10 cellular contexts compared by ENCODE assay signal in the genomic region with DNA sequence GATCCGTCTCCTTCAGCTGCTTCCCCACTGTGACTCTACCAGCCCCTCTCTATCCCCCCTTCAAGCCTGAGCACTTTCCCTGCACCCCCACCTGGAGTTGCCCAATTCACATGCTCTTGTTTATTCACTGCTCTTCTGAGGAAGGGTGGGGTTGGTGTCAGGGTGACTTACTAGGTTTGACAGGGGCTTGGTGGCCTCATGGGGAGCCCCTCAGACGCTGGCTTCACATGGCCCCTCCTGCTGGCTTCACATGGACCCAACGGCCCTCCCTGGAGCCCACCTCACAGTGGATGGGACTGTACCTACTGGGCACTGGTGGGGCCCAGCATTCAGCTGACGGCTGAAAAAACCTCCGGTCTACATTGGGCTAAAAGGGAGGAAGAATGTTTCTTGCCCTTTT.
"Had no signal": no experiment of that assay in that cellular context is flagged by ENCODE, and none has a peak within 500 bp of the region (broad histone marks: within the 10 kb centered on the region; RNA-seq: fewer than 3 reads in every experiment).

No MANE protein-coding gene starts in this region.

- H3K4me1 Mint-ChIP-seq: activated naive CD4-positive, alpha-beta T cell treated with anti-CD3 and anti-CD28 coated beads, Interleukin-2, amount 50 U/mL, for 24 hours had no signal

- H3K27ac Mint-ChIP-seq: activated CD4-positive, alpha-beta memory T cell treated with anti-CD3 and anti-CD28 coated beads, Interleukin-2, amount 10 ng/mL, durations not matched to agents 7 days and 5 days; activated naive CD4-positive, alpha-beta T cell treated with anti-CD3 and anti-CD28 coated beads, Interleukin-2, amount 50 U/mL, for 24 hours had no signal

- H3K27ac ChIP-seq: adrenal gland, esophagus muscularis mucosa, neutrophil, transverse colon, WERI-Rb-1 had no signal

- H3K4me1 ChIP-seq: transverse colon had no signal

- H3K27me3 ChIP-seq: adrenal gland, esophagus muscularis mucosa, neutrophil, transverse colon had no signal

- H3K9me3 ChIP-seq: adrenal gland, esophagus muscularis mucosa, mucosa of descending colon, neutrophil, transverse colon had no signal

- H3K36me3 Mint-ChIP-seq: activated naive CD4-positive, alpha-beta T cell treated with anti-CD3 and anti-CD28 coated beads, Interleukin-2, amount 50 U/mL, for 24 hours; naive thymus-derived CD4-positive, alpha-beta T cell had no signal

- H3K4me3 ChIP-seq: adrenal gland, esophagus muscularis mucosa, mucosa of descending colon, skin epidermis, transverse colon had no signal

- H3K4me3 Mint-ChIP-seq: activated CD4-positive, alpha-beta memory T cell treated with anti-CD3 and anti-CD28 coated beads, Interleukin-2, amount 10 ng/mL, durations not matched to agents 7 days and 5 days; activated naive CD4-positive, alpha-beta T cell treated with anti-CD3 and anti-CD28 coated beads, Interleukin-2, amount 50 U/mL, for 24 hours; naive thymus-derived CD4-positive, alpha-beta T cell had no signal

- H3K27me3 Mint-ChIP-seq: activated CD4-positive, alpha-beta memory T cell treated with anti-CD3 and anti-CD28 coated beads, Interleukin-2, amount 10 ng/mL, durations not matched to agents 7 days and 5 days had no signal

- H3K36me3 ChIP-seq: adrenal gland, esophagus muscularis mucosa, neutrophil, transverse colon, WERI-Rb-1 had no signal

- H3K9me3 Mint-ChIP-seq: activated CD4-positive, alpha-beta memory T cell treated with anti-CD3 and anti-CD28 coated beads, Interleukin-2, amount 10 ng/mL, durations not matched to agents 7 days and 5 days; activated naive CD4-positive, alpha-beta T cell treated with anti-CD3 and anti-CD28 coated beads, Interleukin-2, amount 50 U/mL, for 24 hours had no signal
